20 cellular contexts compared by ENCODE assay signal in genomic region chr18:78994000-78994399, GRCh38. TPM values are rescaled to one million over a fixed set of nuclear protein-coding genes. Genes with fewer than 3 reads are reported as not detected.
DNase-seq lines count a peak whose midpoint lies in the region; ATAC-seq, FAIRE-seq and TF ChIP-seq lines count a peak whose summit lies in the region.
"Had no signal": no experiment of that assay in that cellular context is flagged by ENCODE, and none has a peak within 500 bp of the region (broad histone marks: within the 10 kb centered on the region; RNA-seq: fewer than 3 reads in every experiment).

No MANE protein-coding gene starts in this region.

- FAIRE-seq in H1 (lab: Jason Lieb, UNC), result no peak
- FAIRE-seq: A204.1, D721Med, GM12892, GM18507 had no signal

- peaks cover 9 to 20% (median 13%) of the 10 kb centered on the region in 3 donors for H3K27me3 Mint-ChIP-seq in CD14-positive monocyte (ENCODE audit: low read depth in 3 of 3)

- H3K23ac ChIP-seq in H1 (ENCODE audit: insufficient read length), result no peak overlapping the region

- intact Hi-C loops in lower lobe of right lung (cut with DNase I) (no loop called here), CD14-positive monocyte (cut with micrococcal nuclease) (no loop called here), body of pancreas (cut with DNase I) (no loop called here)

- no peaks in the 10 kb centered on the region for H3K23me2 ChIP-seq in H1 (ENCODE audit: low read depth, low read length)

- no peak overlapping the region for H4K5ac ChIP-seq in H1 (ENCODE audit: insufficient read length, low read depth, low read length)

- TF ChIP-seq CTCF in RWPE2 (IDR thresholded peaks at IDR 0.05; ENCODE audit: poor library complexity, severe bottlenecking) (no peak), H1 (IDR thresholded peaks at IDR 0.05; ENCODE audit: control extremely low read depth in 1 of 3, insufficient read depth in 1 of 3, low read depth in 1 of 3, low read length in 3 of 3) (no peak), lower lobe of right lung (IDR thresholded peaks at IDR 0.05) (no peak), CD14-positive monocyte (IDR thresholded peaks at IDR 0.05) (no peak), body of pancreas (IDR thresholded peaks at IDR 0.05) (no peak)

- no peak overlapping the region for H3K4me3 ChIP-seq in RWPE2 (ENCODE audit: severe bottlenecking)
- H3K4me3 ChIP-seq in H1 (ENCODE audit: extremely low read depth in 1 of 4, insufficient read depth in 2 of 4, low read depth in 3 of 4, low read length in 4 of 4), result no peak overlapping the region
- no peak overlapping the region for H3K4me3 ChIP-seq in lower lobe of right lung
- no peak overlapping the region for H3K4me3 ChIP-seq in body of pancreas
- H3K4me3 ChIP-seq: HAP-1 had no signal

- H3K9ac ChIP-seq in H1 (replicated peaks in 1 of 4; ENCODE audit: extremely low read depth in 1 of 4, low read depth in 3 of 4, low read length in 3 of 4), result no peak overlapping the region

- no peak overlapping the region for H2AFZ ChIP-seq in H1 (ENCODE audit: low read length)

- H3K27ac Mint-ChIP-seq in CD14-positive monocyte, result no peak overlapping the region
- H3K27ac Mint-ChIP-seq: CD4-positive, alpha-beta T cell had no signal

- 0 out of 2 replicates have a peak overlapping the region, but pooled peaks have one; percentile 35 for H2BK5ac ChIP-seq in H1 (ENCODE audit: low read depth, low read length)

- peaks cover 14 to 32% of the 10 kb centered on the region in 2 experiments for H4K20me1 ChIP-seq in H1 (replicated peaks in 1 of 2; ENCODE audit: control insufficient read depth in 1 of 2, insufficient read depth in 2 of 2, low read length in 2 of 2)

- POLR2A ChIA-PET in H1 (lab: Charles Lee; ENCODE audit: partially characterized antibody), result no interaction called here

- H3K79me1 ChIP-seq in H1 (ENCODE audit: low read depth, low read length), result peaks cover 12% of the 10 kb centered on the region

- H3K9me3 Mint-ChIP-seq in CD14-positive monocyte, result peaks cover 10 to 34% (median 18%) of the 10 kb centered on the region in 7 donors
- H3K9me3 Mint-ChIP-seq: CD4-positive, alpha-beta T cell had no signal

- no peak overlapping the region for H3K18ac ChIP-seq in H1 (ENCODE audit: extremely low read depth, low read length)

- H3K9me3 ChIP-seq in RWPE2 (ENCODE audit: severe bottlenecking) (no peaks in the 10 kb centered on the region), H1 (ENCODE audit: insufficient read depth in 2 of 2, low read depth in 1 of 2, low read length in 1 of 2) (no peaks in the 10 kb centered on the region; a peak in 1 of 4 replicates), lower lobe of right lung (no peaks in the 10 kb centered on the region), body of pancreas (no peaks in the 10 kb centered on the region)
- H3K9me3 ChIP-seq: BE2C, Caco-2, HAP-1 had no signal

- TF ChIP-seq POLR2A in H1 (IDR thresholded peaks at IDR 0.05; ENCODE audit: control extremely low read depth in 1 of 2, low read depth in 2 of 2, low read length in 2 of 2) (no peak), body of pancreas (IDR thresholded peaks at IDR 0.05) (no peak)

- WGBS in H1 (ENCODE audit: extremely low coverage in 1 of 2, insufficient coverage in 1 of 2, insufficient read length in 1 of 2, insufficient replicate concordance in 2 of 2, low coverage in 1 of 2, low lambda C conversion rate in 2 of 2, missing lambda C conversion rate in 1 of 2), 2 experiments, result 94% methylated on average over 37 of the region's 37 CpGs; no CpG with 5 or more reads in 1 of the 2 experiments
- WGBS in body of pancreas, 2 donors, result 92 to 93% methylated on average over 37 of the region's 37 CpGs

- H3K4me2 ChIP-seq in H1 (ENCODE audit: insufficient read depth in 1 of 2, low read depth in 2 of 2, low read length in 2 of 2), result no peak overlapping the region

- H3K4me1 ChIP-seq in RWPE2 (ENCODE audit: insufficient read depth, poor library complexity, severe bottlenecking), result no peaks in the 10 kb centered on the region
- peaks cover 0 to 9% (median 5%) of the 10 kb centered on the region in 4 experiments; a peak in 3 of 7 replicates for H3K4me1 ChIP-seq in H1 (replicated peaks in 1 of 4; ENCODE audit: control insufficient read depth in 3 of 4, insufficient read depth in 4 of 4, low read length in 3 of 4)
- H3K4me1 ChIP-seq in lower lobe of right lung, result no peaks in the 10 kb centered on the region
- H3K4me1 ChIP-seq in body of pancreas, result no peaks in the 10 kb centered on the region
- H3K4me1 ChIP-seq: BE2C, Caco-2 had no signal

- H2BK20ac ChIP-seq in H1 (ENCODE audit: low read length), result no peak overlapping the region

- H3K27me3 ChIP-seq in RWPE2 (ENCODE audit: insufficient read depth, poor library complexity, severe bottlenecking), result no peaks in the 10 kb centered on the region
- no peaks in the 10 kb centered on the region for H3K27me3 ChIP-seq in H1 (replicated peaks in 1 of 4; ENCODE audit: control insufficient read depth in 3 of 4, extremely low read depth in 1 of 4, insufficient read depth in 3 of 4, low read length in 3 of 4)
- H3K27me3 ChIP-seq in lower lobe of right lung (ENCODE audit: low read depth), result peaks cover 15% of the 10 kb centered on the region
- H3K27me3 ChIP-seq in body of pancreas, result peaks cover 0 to 6% of the 10 kb centered on the region in 2 donors

- H2BK12ac ChIP-seq in H1 (ENCODE audit: low read depth, low read length), result no peak overlapping the region

- TF ChIP-seq RAD21 in H1 (IDR thresholded peaks at IDR 0.05 in 1 of 2, conservative IDR thresholded peaks at IDR 0.05 in 1 of 2; ENCODE audit: low read depth in 2 of 2, low read length in 2 of 2), result no peak

- H3K4ac ChIP-seq in H1 (replicated peaks; ENCODE audit: insufficient read length, low read depth, low read length), result no peak overlapping the region

- no peak overlapping the region; the same call in 1 of the 2 replicates for H2BK15ac ChIP-seq in H1 (ENCODE audit: low read length)

- no peak overlapping the region for H4K8ac ChIP-seq in H1 (ENCODE audit: extremely low read depth, insufficient read depth, low read length)

- DNase-seq in RWPE2 (ENCODE audit: low spot score) (peak; percentile 43), H1 (ENCODE audit: low read depth in 1 of 2, low spot score in 2 of 2) (no peak), lower lobe of right lung (peak; percentile 36), CD14-positive monocyte (ENCODE audit: low spot score) (no peak), body of pancreas (no peak)
- DNase-seq: ACHN; BE2C; C1 segment of cervical spinal cord; Caco-2; CD4-positive, alpha-beta T cell; GDM1; GOT3 had no signal

- H3K36me3 ChIP-seq in RWPE2 (ENCODE audit: low read depth) (no peaks in the 10 kb centered on the region), H1 (ENCODE audit: control insufficient read depth in 2 of 4, insufficient read depth in 4 of 4, low read length in 3 of 4) (peaks cover 9 to 65% (median 43%) of the 10 kb centered on the region in 4 experiments; a peak in 7 of 8 replicates), lower lobe of right lung (no peaks in the 10 kb centered on the region), body of pancreas (replicated peaks in 1 of 2; ENCODE audit: insufficient read depth in 1 of 2, low read depth in 2 of 2) (no peaks in the 10 kb centered on the region)
- H3K36me3 ChIP-seq: BE2C had no signal

- CTCF ChIA-PET in H1 (lab: Charles Lee; ENCODE audit: partially characterized antibody), result interaction anchor here (0.9 kb wide), 1 partner anchor 118 kb away, joined by 3 read pairs; no protein-coding TSS in a partner anchor

- no peaks in the 10 kb centered on the region for H3K36me3 Mint-ChIP-seq in CD14-positive monocyte

- no peak for ATAC-seq in RWPE2 (ENCODE audit: low read depth)
- no peak for ATAC-seq in lower lobe of right lung
- no peak for ATAC-seq in GM18520 (IDR thresholded peaks at IDR 0.05; ENCODE audit: unreplicated experiment)
- ATAC-seq in body of pancreas, result no peak

- H3K27ac ChIP-seq in RWPE2 (ENCODE audit: poor library complexity, severe bottlenecking), result no peak overlapping the region
- no peak overlapping the region for H3K27ac ChIP-seq in H1 (ENCODE audit: low read depth, low read length)
- H3K27ac ChIP-seq in lower lobe of right lung, result no peak overlapping the region
- H3K27ac ChIP-seq in body of pancreas, result no peak overlapping the region
- H3K27ac ChIP-seq: HL-60 had no signal

- no peaks in the 10 kb centered on the region for H3K4me1 Mint-ChIP-seq in CD14-positive monocyte

- H4K91ac ChIP-seq in H1 (replicated peaks; ENCODE audit: insufficient read length, low read length), result no peak overlapping the region

- peaks cover 0 to 73% of the 10 kb centered on the region in 2 experiments; a peak in 3 of 4 replicates for H3K79me2 ChIP-seq in H1 (ENCODE audit: control insufficient read depth in 1 of 2, insufficient read depth in 2 of 2, low read length in 2 of 2)

- no peak overlapping the region for H3K14ac ChIP-seq in H1 (ENCODE audit: insufficient read length)

- no peak overlapping the region for H3K56ac ChIP-seq in H1 (replicated peaks; ENCODE audit: insufficient read length, low read depth, low read length)

- TF ChIP-seq EP300 in H1 (IDR thresholded peaks at IDR 0.05; ENCODE audit: borderline replicate concordance in 1 of 2, low read depth in 2 of 2, low read length in 2 of 2), result no peak

- no peak overlapping the region for H3K4me3 Mint-ChIP-seq in CD14-positive monocyte
- H3K4me3 Mint-ChIP-seq: CD4-positive, alpha-beta T cell had no signal

- no peak overlapping the region for H2BK120ac ChIP-seq in H1 (replicated peaks; ENCODE audit: low read depth, low read length)

- H2AK5ac ChIP-seq in H1 (ENCODE audit: low read depth, low read length), result no peak overlapping the region

TF ChIP-seq in H1, 55 proteins besides CTCF, POLR2A, EP300 and RAD21:
- TF ChIP-seq CHD1 (IDR thresholded peaks at IDR 0.05; ENCODE audit: low read depth, low read length), result no peak
- no peak for TF ChIP-seq KDM4A (IDR thresholded peaks at IDR 0.05; ENCODE audit: low read depth, low read length, severe bottlenecking)
- no peak for TF ChIP-seq RXRA (IDR thresholded peaks at IDR 0.05; ENCODE audit: insufficient read depth, low read depth, low read length)

RNA-seq across cellular contexts. Expression of gene SALL3, which starts 14.4 kb away (rescaled TPM):
- 46.4 and 54.5 TPM in 2 replicates for total RNA-seq in H1 (2021; fragmentation: NEBNext Ultra II Directional; extraction: Animal tissue kit (Norgen Biotek cat#: 25700))
- polyA plus RNA-seq in H1 (2011; rRNA removed), result 10.5 and 24.5 TPM in 2 replicates
- polyA plus RNA-seq in H1 (2011; cell fraction: cytosol; rRNA removed), result 13.8 TPM
- 44.0 TPM for polyA plus RNA-seq in H1 (2011; cell fraction: nucleus; rRNA removed)
- polyA plus RNA-seq in H1 (2012, experiment 1 of 2), result 21.6 to 25.4 TPM (median 23.5 TPM) in 4 replicates
- 10.1 TPM for polyA plus RNA-seq in H1 (2012, experiment 2 of 2)
- polyA plus RNA-seq in H1 (2013, experiment 1 of 2), result 19.9 TPM
- 18.1 TPM for polyA plus RNA-seq in H1 (2013, experiment 2 of 2)
- 8.5 and 12.3 TPM in 2 replicates for polyA minus RNA-seq in H1 (2011; rRNA and poly(A)+ RNA removed)
- 41.6 TPM for polyA minus RNA-seq in H1 (2011; cell fraction: cytosol; rRNA and poly(A)+ RNA removed)
- 48.0 TPM for polyA minus RNA-seq in H1 (2011; cell fraction: nucleus; rRNA and poly(A)+ RNA removed)
- not detected for total RNA-seq in lower lobe of right lung
- not detected for polyA plus RNA-seq in CD14-positive monocyte
- total RNA-seq in body of pancreas, result not detected
- total RNA-seq: Caco-2, HT1080 had no signal

Comparison
In these comparisons a context has a peak if more than half of its experiments do, and no peak if none do; other contexts are left out.
1. DNase-seq: peak in RWPE2 (single experiment) and lower lobe of right lung (single experiment); none in H1 (0 of 2), CD14-positive monocyte (single experiment) and body of pancreas (0 of 4).
2. RNA of gene SALL3, which starts 14.4 kb away (total RNA-seq): 46.4 to 54.5 TPM in H1; not detected in lower lobe of right lung (single experiment) and not detected in body of pancreas; every median in the first group is over 10 times any median in the second.